Comparison of ENCODE assay signal across 23 cellular contexts in genomic region chrX:38571058-38571457, GRCh38. TPM values are rescaled to one million over a fixed set of nuclear protein-coding genes. Genes with fewer than 3 reads are reported as not detected.
"Had no signal": no experiment of that assay in that cellular context is flagged by ENCODE, and none has a peak within 500 bp of the region (broad histone marks: within the 10 kb centered on the region; RNA-seq: fewer than 3 reads in every experiment).

No MANE protein-coding gene starts in this region.

- H3K9me3 ChIP-seq: MG63 had no signal

- H3K27ac ChIP-seq: HL-60, KMS-11 had no signal

- H3K4me3 ChIP-seq: K562, MG63 had no signal

- ATAC-seq: K562, SK-N-SH treated with all-trans-retinoic acid at 6 μM for 48 hours had no signal

- H3K36me3 ChIP-seq: MG63 had no signal

- H3K27me3 ChIP-seq: MG63 had no signal

- DNase-seq: Kasumi-1, MG63, NCI-H1092, NCI-H1105 treated with DMSO at 0.1 percent for 48 hours, NCI-H1417 treated with DMSO at 0.1 percent for 48 hours, NCI-H146, NCI-H1694 treated with DMSO at 0.1 percent for 48 hours, NCI-H2029, NCI-H2081 treated with DMSO at 0.1 percent for 48 hours, NCI-H2171, NCI-H226, NCI-H446, NCI-H510A, NCI-H524 treated with DMSO at 0.1 percent for 48 hours, NCI-H69, NCI-H774, RPMI8226, SHP77 had no signal

RNA-seq across cellular contexts. Expression of gene TSPAN7, which starts 9.7 kb away (rescaled TPM):
- polyA plus RNA-seq: IgD-negative memory B cell had no signal
